1 cellular context compared by ENCODE assay signal in genomic region chr20:34377072-34377847, GRCh38.
TF ChIP-seq lines count a peak whose summit lies in the region.

No MANE protein-coding gene starts in this region.

TF ChIP-seq in SK-N-SH treated with all-trans-retinoic acid at 6 μM for 48 hours, 23 proteins besides CTCF, POLR2A, EP300 and RAD21 (continued from another document):
- TF ChIP-seq, protein P1, sequence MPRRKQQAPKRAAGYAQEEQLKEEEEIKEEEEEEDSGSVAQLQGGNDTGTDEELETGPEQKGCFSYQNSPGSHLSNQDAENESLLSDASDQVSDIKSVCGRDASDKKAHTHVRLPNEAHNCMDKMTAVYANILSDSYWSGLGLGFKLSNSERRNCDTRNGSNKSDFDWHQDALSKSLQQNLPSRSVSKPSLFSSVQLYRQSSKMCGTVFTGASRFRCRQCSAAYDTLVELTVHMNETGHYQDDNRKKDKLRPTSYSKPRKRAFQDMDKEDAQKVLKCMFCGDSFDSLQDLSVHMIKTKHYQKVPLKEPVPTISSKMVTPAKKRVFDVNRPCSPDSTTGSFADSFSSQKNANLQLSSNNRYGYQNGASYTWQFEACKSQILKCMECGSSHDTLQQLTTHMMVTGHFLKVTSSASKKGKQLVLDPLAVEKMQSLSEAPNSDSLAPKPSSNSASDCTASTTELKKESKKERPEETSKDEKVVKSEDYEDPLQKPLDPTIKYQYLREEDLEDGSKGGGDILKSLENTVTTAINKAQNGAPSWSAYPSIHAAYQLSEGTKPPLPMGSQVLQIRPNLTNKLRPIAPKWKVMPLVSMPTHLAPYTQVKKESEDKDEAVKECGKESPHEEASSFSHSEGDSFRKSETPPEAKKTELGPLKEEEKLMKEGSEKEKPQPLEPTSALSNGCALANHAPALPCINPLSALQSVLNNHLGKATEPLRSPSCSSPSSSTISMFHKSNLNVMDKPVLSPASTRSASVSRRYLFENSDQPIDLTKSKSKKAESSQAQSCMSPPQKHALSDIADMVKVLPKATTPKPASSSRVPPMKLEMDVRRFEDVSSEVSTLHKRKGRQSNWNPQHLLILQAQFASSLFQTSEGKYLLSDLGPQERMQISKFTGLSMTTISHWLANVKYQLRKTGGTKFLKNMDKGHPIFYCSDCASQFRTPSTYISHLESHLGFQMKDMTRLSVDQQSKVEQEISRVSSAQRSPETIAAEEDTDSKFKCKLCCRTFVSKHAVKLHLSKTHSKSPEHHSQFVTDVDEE (CRISPR knock-in tag; IDR thresholded peaks at IDR 0.05): no peak
- TF ChIP-seq RARB (CRISPR knock-in tag; IDR thresholded peaks at IDR 0.05) (no peak), BACH2 (CRISPR knock-in tag; IDR thresholded peaks at IDR 0.05; ENCODE audit: borderline replicate concordance) (no peak), ZNF8 (CRISPR knock-in tag; IDR thresholded peaks at IDR 0.05) (no peak), TCF4 (CRISPR knock-in tag; IDR thresholded peaks at IDR 0.05; ENCODE audit: borderline replicate concordance) (no peak)
TF ChIP-seq in SK-N-SH treated with all-trans-retinoic acid at 6 μM for 48 hours: peak in this region for 0.
